In the genomic region with DNA sequence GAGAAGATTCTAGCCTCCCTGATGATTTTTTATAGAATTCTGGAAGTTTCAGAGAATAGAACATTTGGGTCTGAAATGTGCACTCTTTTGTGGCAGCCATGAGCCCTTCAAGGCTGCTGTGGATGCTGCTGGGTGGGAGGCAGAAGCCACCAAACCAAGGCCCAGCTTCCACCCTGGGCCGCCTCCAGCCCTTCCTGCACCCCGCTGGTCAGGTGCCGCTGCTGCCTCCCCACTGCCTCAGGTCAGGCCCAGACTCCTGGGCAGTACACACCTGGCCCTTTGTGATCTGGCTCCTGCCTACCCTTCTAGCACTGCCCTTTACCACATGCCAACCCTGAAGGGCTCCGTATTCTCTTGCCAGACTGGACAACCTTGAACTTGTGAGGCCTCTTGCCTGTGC, we compare ENCODE assay signal across 29 cellular contexts.
"Had no signal": no experiment of that assay in that cellular context is flagged by ENCODE, and none has a peak within 500 bp of the region (broad histone marks: within the 10 kb centered on the region; RNA-seq: fewer than 3 reads in every experiment).

No MANE protein-coding gene starts in this region.

- H2AFZ ChIP-seq: hepatocyte had no signal

- H3K27ac ChIP-seq: adrenal gland, body of pancreas, hepatocyte, lower lobe of right lung, sigmoid colon, suprapubic skin, tibial artery, upper lobe of right lung had no signal

- H3K9me3 ChIP-seq: adrenal gland, body of pancreas, lower lobe of right lung, sigmoid colon, suprapubic skin, tibial artery, upper lobe of right lung had no signal

- H3K4me3 ChIP-seq: adrenal gland, body of pancreas, hepatocyte, lower lobe of right lung, sigmoid colon, smooth muscle cell, suprapubic skin, tibial artery, upper lobe of right lung had no signal

- DNase-seq: activated CD4-positive, alpha-beta memory T cell treated with anti-CD3 and anti-CD28 coated beads for 36 hours; activated CD4-positive, alpha-beta T cell treated with anti-CD3 and anti-CD28 coated beads, Interleukin-2, amount 10 ng/mL, durations not matched to agents 24 days and 14 days; activated CD4-positive, CD25-positive, alpha-beta regulatory T cell treated with anti-CD3 and anti-CD28 coated beads, Interleukin-2, amount 50 U/mL, for 72 hours; activated CD8-positive, alpha-beta memory T cell treated with anti-CD3 and anti-CD28 coated beads, Interleukin-2, amount 50 U/mL, for 4 hours; activated effector memory CD4-positive, alpha-beta T cell treated with anti-CD3 and anti-CD28 coated beads, Interleukin-2, amount 50 U/mL, for 16 hours; activated naive CD4-positive, alpha-beta T cell treated with anti-CD3 and anti-CD28 coated beads for 36 hours; activated naive CD8-positive, alpha-beta T cell treated with anti-CD3 and anti-CD28 coated beads for 36 hours; activated T-cell treated with anti-CD3 and anti-CD28 coated beads, Interleukin-2, amount 50 U/mL, for 1 hour; body of pancreas; cortex of kidney; endodermal cell; foreskin fibroblast; left colon; lower lobe of right lung; mesendoderm; sigmoid colon; stimulated activated CD4-positive, alpha-beta T cell treated with anti-CD3 and anti-CD28 coated beads, Interleukin-1b, Interleukin-23, amount 100 ng/mL, for 48 hours; stimulated activated CD4-positive, alpha-beta T cell treated with anti-CD3 and anti-CD28 coated beads, Interleukin-4, amount 100 ng/mL, for 4 hours; stimulated activated CD8-positive, alpha-beta memory T cell treated with anti-CD3 and anti-CD28 coated beads, Interleukin-4, amount 100 ng/mL, for 48 hours; stimulated activated naive B cell treated with anti-CD40 and anti-IgM and Interleukin-4, amounts not matched to agents 10 μg/mL and 1 μg/mL and 100 μg/mL, for 72 hours; tibial artery; upper lobe of right lung had no signal

- FAIRE-seq: keratinocyte had no signal

- H3K36me3 ChIP-seq: adrenal gland, lower lobe of right lung, sigmoid colon, suprapubic skin, upper lobe of right lung had no signal

- H3K4me2 ChIP-seq: hepatocyte, smooth muscle cell had no signal

- ATAC-seq: body of pancreas; esophagus mucosa; left colon; lower lobe of right lung; natural killer cell treated with Interleukin-12 subunit alpha and Interleukin-12 subunit beta and Interleukin-15 and Interleukin-18, amount 100 ng/mL, for 72 hours; stimulated activated naive B cell treated with anti-CD40 and anti-IgM and Interleukin-4, amounts not matched to agents 10 μg/mL and 1 μg/mL and 100 μg/mL, for 72 hours; upper lobe of right lung had no signal

- H3K27me3 ChIP-seq: adrenal gland, body of pancreas, hepatocyte, sigmoid colon, suprapubic skin, tibial artery, upper lobe of right lung had no signal

- H3K79me2 ChIP-seq: hepatocyte had no signal
